In genomic region chr1:225668222-225668621, GRCh38 we compare ENCODE assay signal across 28 cellular contexts. TPM values are rescaled to one million over a fixed set of nuclear protein-coding genes. Genes with fewer than 3 reads are reported as not detected.
"Had no signal": no experiment of that assay in that cellular context is flagged by ENCODE, and none has a peak within 500 bp of the region (broad histone marks: within the 10 kb centered on the region; RNA-seq: fewer than 3 reads in every experiment).

No MANE protein-coding gene starts in this region.

- H3K27ac ChIP-seq: coronary artery, dorsolateral prefrontal cortex, epithelial cell of prostate, esophagus squamous epithelium, gastrocnemius medialis, heart right ventricle, left lung, lower lobe of right lung had no signal

- H3K9me3 ChIP-seq: esophagus squamous epithelium, gastrocnemius medialis, heart right ventricle, left lung, lower lobe of right lung had no signal

- H3K4me3 ChIP-seq: coronary artery, dorsolateral prefrontal cortex, esophagus squamous epithelium, gastrocnemius medialis, heart right ventricle, left lung, lower lobe of right lung had no signal

- H3K27me3 ChIP-seq: dorsolateral prefrontal cortex, esophagus squamous epithelium, gastrocnemius medialis, heart right ventricle, left lung had no signal

- H3K4me1 ChIP-seq: esophagus squamous epithelium, gastrocnemius medialis, left lung, lower lobe of right lung had no signal

- DNase-seq: dermis blood vessel endothelial cell; dorsolateral prefrontal cortex; effector CD4-positive, alpha-beta T cell; effector memory CD8-positive, alpha-beta T cell; endodermal cell; erythroblast; esophagus squamous epithelium; foreskin fibroblast; foreskin melanocyte; gastrocnemius medialis; glutamatergic neuron; head of caudate nucleus; heart right ventricle; hippocampal formation; left cardiac atrium; left lung; left ventricle myocardium superior; lower lobe of right lung; mesenchymal stem cell; midbrain; naive thymus-derived CD4-positive, alpha-beta T cell had no signal

- ATAC-seq: effector memory CD8-positive, alpha-beta T cell; esophagus mucosa; gastrocnemius medialis; heart right ventricle; left cardiac atrium; left lung; left ventricle myocardium superior; lower lobe of right lung; naive thymus-derived CD4-positive, alpha-beta T cell had no signal

- FAIRE-seq: colon, endometrium, islet of Langerhans, keratinocyte had no signal

- H3K36me3 ChIP-seq: esophagus squamous epithelium, gastrocnemius medialis, heart right ventricle, left lung, lower lobe of right lung had no signal

RNA-seq across cellular contexts. Expression of gene ENAH, which starts 15.3 kb away (rescaled TPM):
- polyA plus RNA-seq: naive thymus-derived CD4-positive, alpha-beta T cell had no signal
